Comparison of ENCODE assay signal across 9 cellular contexts in genomic region chr20:63863021-63863797, GRCh38. TPM values are rescaled to one million over a fixed set of nuclear protein-coding genes. Genes with fewer than 3 reads are reported as not detected.
DNase-seq lines count a peak whose midpoint lies in the region; ATAC-seq and TF ChIP-seq lines count a peak whose summit lies in the region.
"Had no signal": no experiment of that assay in that cellular context is flagged by ENCODE, and none has a peak within 500 bp of the region (broad histone marks: within the 10 kb centered on the region; RNA-seq: fewer than 3 reads in every experiment).

No MANE protein-coding gene starts in this region.

- peak overlapping the region; percentile 94 for H3K27ac ChIP-seq in BLaER1
- peak overlapping the region; percentile 97 for H3K27ac ChIP-seq in duodenal mucosa (ENCODE audit: low read depth, low read length)

- no peaks in the 10 kb centered on the region for H3K9me3 Mint-ChIP-seq in nephron

- H3K4me2 ChIP-seq in BLaER1 = peak overlapping the region; percentile 85

- no peak for TF ChIP-seq CTCF in nephron (IDR thresholded peaks at IDR 0.05; ENCODE audit: unreplicated experiment in 3 of 3)

- no peaks in the 10 kb centered on the region for H3K9me3 ChIP-seq in BLaER1
- H3K9me3 ChIP-seq in MG63 = no peaks in the 10 kb centered on the region
- H3K9me3 ChIP-seq in duodenal mucosa (ENCODE audit: control insufficient read depth in 1 of 2, low read length in 2 of 2) = no peaks in the 10 kb centered on the region

- peaks cover 7% of the 10 kb centered on the region for H3K36me3 Mint-ChIP-seq in nephron (ENCODE audit: low read depth)

- peak overlapping the region; percentile 88 to 94 (median 91) for H3K4me3 Mint-ChIP-seq in nephron

- H3K4me3 ChIP-seq in BLaER1 (peak overlapping the region; percentile 92), MG63 (peak overlapping the region; percentile 87), duodenal mucosa (ENCODE audit: low read depth in 1 of 2, low read length in 2 of 2) (peak overlapping the region; percentile 87 to 88)

- H3K27me3 ChIP-seq in BLaER1 = no peaks in the 10 kb centered on the region
- no peaks in the 10 kb centered on the region for H3K27me3 ChIP-seq in MG63
- H3K27me3 ChIP-seq in duodenal mucosa (ENCODE audit: control insufficient read depth in 1 of 2, insufficient read depth in 2 of 2, low read length in 2 of 2) = peaks cover 2 to 6% of the 10 kb centered on the region in 2 donors

- H4K20me1 ChIP-seq in BLaER1 = peaks cover 29% of the 10 kb centered on the region

- peaks cover 69% of the 10 kb centered on the region for H3K4me1 ChIP-seq in BLaER1
- H3K4me1 ChIP-seq in duodenal mucosa (ENCODE audit: control insufficient read depth in 1 of 2, insufficient read depth in 2 of 2, low read length in 2 of 2) = peaks cover 24 to 35% of the 10 kb centered on the region in 2 donors

- H3K4me1 Mint-ChIP-seq in nephron = peaks cover 32% of the 10 kb centered on the region

- H3K27me3 Mint-ChIP-seq in nephron (ENCODE audit: low read depth) = no peaks in the 10 kb centered on the region

- ATAC-seq in HG02884 (IDR thresholded peaks at IDR 0.05; ENCODE audit: unreplicated experiment) = no peak
- ATAC-seq in HG03520 (IDR thresholded peaks at IDR 0.05; ENCODE audit: unreplicated experiment) = no peak

- H3K36me3 ChIP-seq in BLaER1 (peaks cover 32% of the 10 kb centered on the region), MG63 (peaks cover 39% of the 10 kb centered on the region), duodenal mucosa (ENCODE audit: control insufficient read depth in 1 of 2, insufficient read depth in 2 of 2, low read length in 2 of 2) (peaks cover 6 to 15% of the 10 kb centered on the region in 2 donors)

- DNase-seq in MG63 (no peak), iPS-NIHi11 (ENCODE audit: low spot score) (no peak)
- no peak for DNase-seq in stimulated activated CD4-positive, alpha-beta T cell treated with anti-CD3 and anti-CD28 coated beads, Interleukin-2, amount 100 ng/mL, for 48 hours

- H3K9ac ChIP-seq in BLaER1 = peak overlapping the region; percentile 93
- H3K9ac ChIP-seq in duodenal mucosa (ENCODE audit: low read depth in 1 of 2, low read length in 2 of 2) = peak overlapping the region; percentile 91 to 95

- H3K27ac Mint-ChIP-seq in nephron = peak overlapping the region; percentile 83 to 96 (median 87)

RNA-seq across cellular contexts. Expression of gene TPD52L2, which starts 1.9 kb away (rescaled TPM):
- 185 and 192 TPM in 2 replicates for total RNA-seq in MG63 (2014; rRNA removed; shearing (Covaris generic); ENCODE audit: low replicate concordance)

RNA-seq across cellular contexts. Expression of gene ABHD16B, which starts 1.9 kb away (rescaled TPM):
- not detected in 2 replicates for total RNA-seq in MG63 (2014; rRNA removed; shearing (Covaris generic); ENCODE audit: low replicate concordance)
- total RNA-seq: cerebellum had no signal

RNA-seq across cellular contexts. Expression of gene DNAJC5, which starts 31.7 kb away (rescaled TPM):
- 69.3 and 92.0 TPM in 2 replicates for total RNA-seq in MG63 (2014; rRNA removed; shearing (Covaris generic); ENCODE audit: low replicate concordance)

RNA-seq across cellular contexts. Expression of gene ZBTB46, which starts 32.1 kb away (rescaled TPM):
- total RNA-seq in MG63 (2014; rRNA removed; shearing (Covaris generic); ENCODE audit: low replicate concordance) = 5.5 and 15.9 TPM in 2 replicates
